Comparison of ENCODE assay signal across 7 cellular contexts in the genomic region with DNA sequence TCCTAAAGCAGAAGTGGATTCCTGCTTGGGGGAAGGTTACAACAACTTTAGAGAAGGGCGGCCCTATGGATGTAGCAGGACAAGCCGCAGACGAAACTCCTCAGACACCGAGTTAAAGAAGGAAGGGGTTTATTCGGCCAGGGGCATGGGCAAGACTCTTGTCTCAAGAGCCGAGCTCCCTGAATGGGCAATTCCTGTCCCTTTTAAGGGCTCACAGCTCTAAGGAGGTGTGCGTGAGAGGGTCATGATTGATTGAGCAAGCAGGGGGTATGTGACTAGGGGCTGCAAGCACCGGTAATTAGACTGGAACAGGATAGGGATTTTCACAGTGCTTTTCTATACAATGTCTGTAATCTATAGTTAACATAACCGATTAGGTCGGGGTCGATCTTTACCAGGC.
DNase-seq lines count a peak whose midpoint lies in the region; ATAC-seq and TF ChIP-seq lines count a peak whose summit lies in the region.

No MANE protein-coding gene starts in this region.

- H3K9me3 Mint-ChIP-seq in stimulated activated effector memory CD8-positive, alpha-beta T cell treated with anti-CD3 and anti-CD28 coated beads, Interleukin-12 subunit alpha, Interleukin-12 subunit beta, amount 100 ng/mL, for 72 hours, result no peaks in the 10 kb centered on the region

- H3K4me1 ChIP-seq in HUES6 (ENCODE audit: control insufficient read depth, insufficient read depth, low read length) (peaks cover 37% of the 10 kb centered on the region), iPS-20b (ENCODE audit: insufficient read depth, low read length) (peaks cover 27% of the 10 kb centered on the region; the same call in 1 of the 2 replicates)

- peak overlapping the region; percentile 51; the same call in 1 of the 2 replicates for H3K4me3 ChIP-seq in HUES6 (ENCODE audit: low read depth, low read length)
- no peak overlapping the region for H3K4me3 ChIP-seq in WERI-Rb-1 (ENCODE audit: low read depth, low read length)
- peak overlapping the region; percentile 54 for H3K4me3 ChIP-seq in iPS-20b (ENCODE audit: low read length)

- peak overlapping the region; percentile 85 for H3K9ac ChIP-seq in HUES6 (ENCODE audit: low read length)
- H3K9ac ChIP-seq in iPS-20b (ENCODE audit: low read depth, low read length), result peak overlapping the region; percentile 67; the same call in 1 of the 2 replicates

- peaks cover 39% of the 10 kb centered on the region for H3K36me3 Mint-ChIP-seq in stimulated activated effector memory CD8-positive, alpha-beta T cell treated with anti-CD3 and anti-CD28 coated beads, Interleukin-12 subunit alpha, Interleukin-12 subunit beta, amount 100 ng/mL, for 72 hours

- no peak overlapping the region for H3K4me3 Mint-ChIP-seq in stimulated activated effector memory CD8-positive, alpha-beta T cell treated with anti-CD3 and anti-CD28 coated beads, Interleukin-12 subunit alpha, Interleukin-12 subunit beta, amount 100 ng/mL, for 72 hours

- H3K27ac Mint-ChIP-seq in stimulated activated effector memory CD8-positive, alpha-beta T cell treated with anti-CD3 and anti-CD28 coated beads, Interleukin-12 subunit alpha, Interleukin-12 subunit beta, amount 100 ng/mL, for 72 hours, result peak overlapping the region; percentile 58

- H3K27me3 ChIP-seq in HUES6 (ENCODE audit: control insufficient read depth, insufficient read depth, low read length) (no peaks in the 10 kb centered on the region), WERI-Rb-1 (ENCODE audit: insufficient read depth, low read depth, severe bottlenecking) (no peaks in the 10 kb centered on the region), iPS-20b (ENCODE audit: insufficient read depth, low read length) (no peaks in the 10 kb centered on the region; the same call in 1 of the 2 replicates)

- H3K4me1 Mint-ChIP-seq in stimulated activated effector memory CD8-positive, alpha-beta T cell treated with anti-CD3 and anti-CD28 coated beads, Interleukin-12 subunit alpha, Interleukin-12 subunit beta, amount 100 ng/mL, for 72 hours, result peaks cover 29% of the 10 kb centered on the region

- H3K9me3 ChIP-seq in HUES6 (ENCODE audit: control insufficient read depth, insufficient read depth, low read depth, low read length) (no peaks in the 10 kb centered on the region), WERI-Rb-1 (ENCODE audit: severe bottlenecking) (no peaks in the 10 kb centered on the region), iPS-20b (ENCODE audit: insufficient read depth, low read depth, low read length) (no peaks in the 10 kb centered on the region)

- ATAC-seq in stimulated activated effector memory CD8-positive, alpha-beta T cell treated with anti-CD3 and anti-CD28 coated beads, Interleukin-12 subunit alpha, Interleukin-12 subunit beta, amount 100 ng/mL, for 72 hours, result no peak

- TF ChIP-seq CTCF in WERI-Rb-1 (IDR thresholded peaks at IDR 0.05; ENCODE audit: low read depth, low read length), result no peak

- H3K27ac ChIP-seq in HUES6 (ENCODE audit: low read depth, low read length), result peak overlapping the region; percentile 77; the same call in 1 of the 2 replicates
- H3K27ac ChIP-seq in WERI-Rb-1, result peak overlapping the region; percentile 54; the same call in 1 of the 2 replicates
- H3K27ac ChIP-seq in iPS-20b (ENCODE audit: low read length), result peak overlapping the region; percentile 93

- no peak for DNase-seq in WERI-Rb-1
- no peak for DNase-seq in stimulated activated effector memory CD8-positive, alpha-beta T cell treated with anti-CD3 and anti-CD28 coated beads, Interleukin-12 subunit alpha, Interleukin-12 subunit beta, amount 100 ng/mL, for 72 hours (ENCODE audit: low spot score in 2 of 2)
- no peak for DNase-seq in NCI-H2227 treated with DMSO at 0.1 percent for 48 hours (lab: John Stamatoyannopoulos, UW)
- no peak for DNase-seq in DMS 273 treated with DMSO at 0.1 percent for 48 hours (lab: John Stamatoyannopoulos, UW)
- no peak for DNase-seq in AG08396 (ENCODE audit: low spot score)

- peaks cover 28% of the 10 kb centered on the region for H3K36me3 ChIP-seq in HUES6 (ENCODE audit: control insufficient read depth, insufficient read depth, low read length)
- peaks cover 31% of the 10 kb centered on the region for H3K36me3 ChIP-seq in WERI-Rb-1
- peaks cover 28% of the 10 kb centered on the region for H3K36me3 ChIP-seq in iPS-20b (ENCODE audit: insufficient read depth, low read depth, low read length)
